In genomic region chr18:51171208-51171607, GRCh38 we compare ENCODE assay signal across 2 cellular contexts.
TF ChIP-seq lines count a peak whose summit lies in the region.

No MANE protein-coding gene starts in this region.

TF ChIP-seq in GM23338, 12 proteins besides CTCF, POLR2A, EP300 and RAD21:
- TF ChIP-seq ETS1 (IDR thresholded peaks at IDR 0.05): no peak
- TF ChIP-seq EZH2phosphoT487 (IDR thresholded peaks at IDR 0.05; ENCODE audit: unreplicated experiment): no peak
- no peak for TF ChIP-seq POLR2AphosphoS5 (IDR thresholded peaks at IDR 0.05; ENCODE audit: low read depth)
- no peak for TF ChIP-seq CREB1 (CRISPR knock-in tag; IDR thresholded peaks at IDR 0.05; ENCODE audit: low read depth)
- no peak for TF ChIP-seq EZH2 (IDR thresholded peaks at IDR 0.05; ENCODE audit: low read depth, unreplicated experiment)
- TF ChIP-seq ZNF114 (CRISPR knock-in tag; IDR thresholded peaks at IDR 0.05): no peak
- TF ChIP-seq ZNF462 (CRISPR knock-in tag; IDR thresholded peaks at IDR 0.05): no peak
- no peak for TF ChIP-seq JUNB (IDR thresholded peaks at IDR 0.05; ENCODE audit: unreplicated experiment)
- no peak for TF ChIP-seq STAT1 (IDR thresholded peaks at IDR 0.05; ENCODE audit: unreplicated experiment)
- TF ChIP-seq NANOG (IDR thresholded peaks at IDR 0.05; ENCODE audit: borderline replicate concordance): no peak
- TF ChIP-seq ZNF331 (CRISPR knock-in tag; IDR thresholded peaks at IDR 0.05; ENCODE audit: low read depth): no peak
- TF ChIP-seq REST (IDR thresholded peaks at IDR 0.05; ENCODE audit: unreplicated experiment): no peak

TF ChIP-seq in SK-N-SH, 30 proteins besides CTCF, POLR2A, EP300 and RAD21 (continued from another document):
- TF ChIP-seq IRF3 (IDR thresholded peaks at IDR 0.05; ENCODE audit: low read depth, low read length): no peak
